ENCODE assay signal across 10 cellular contexts in the genomic region with DNA sequence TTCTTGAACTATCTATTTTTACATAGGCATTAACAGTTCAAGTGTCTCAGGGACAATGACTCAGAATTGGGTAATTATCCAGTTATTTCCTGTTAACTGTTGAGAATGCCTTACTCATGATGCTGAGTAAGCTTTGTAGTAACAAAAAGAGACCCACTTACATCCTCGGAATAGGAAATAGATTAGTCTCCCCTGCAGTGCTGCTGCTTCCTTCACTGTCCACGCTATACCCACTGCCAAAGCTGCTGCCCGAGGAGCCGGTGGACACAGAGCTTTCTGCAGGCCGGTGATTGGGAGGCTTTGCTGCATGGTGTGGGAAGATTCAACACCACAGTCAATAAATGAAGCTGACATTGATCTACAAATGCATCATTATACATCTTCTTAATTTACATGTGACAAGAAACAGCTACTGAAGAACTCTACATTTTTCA.
A peak's percentile ranks its signal among the peaks of the same experiment; 100 is the strongest.
DNase-seq lines count a peak whose midpoint lies in the region; ATAC-seq and TF ChIP-seq lines count a peak whose summit lies in the region.
"Had no signal": no experiment of that assay in that cellular context is flagged by ENCODE, and none has a peak within 500 bp of the region (broad histone marks: within the 10 kb centered on the region; RNA-seq: fewer than 3 reads in every experiment).

No MANE protein-coding gene starts in this region.

- no peaks in the 10 kb centered on the region for H3K4me1 Mint-ChIP-seq in activated CD8-positive, alpha-beta T cell treated with anti-CD3 and anti-CD28 coated beads for 36 hours (ENCODE audit: low read depth)

- H3K4me3 ChIP-seq in skeletal muscle satellite cell (ENCODE audit: low read length) (peak overlapping the region; percentile 61), lower lobe of right lung (no peak overlapping the region)
- H3K4me3 ChIP-seq: esophagus muscularis mucosa had no signal

- no peaks in the 10 kb centered on the region for H3K9me3 Mint-ChIP-seq in activated CD8-positive, alpha-beta T cell treated with anti-CD3 and anti-CD28 coated beads for 36 hours

- H3K4me1 ChIP-seq in skeletal muscle satellite cell (ENCODE audit: control insufficient read depth, insufficient read depth, low read length) (peaks cover 16% of the 10 kb centered on the region), lower lobe of right lung (no peaks in the 10 kb centered on the region)
- H3K4me1 ChIP-seq: esophagus muscularis mucosa had no signal

- H3K27ac Mint-ChIP-seq in activated CD8-positive, alpha-beta T cell treated with anti-CD3 and anti-CD28 coated beads for 36 hours: no peak overlapping the region

- no peak overlapping the region for H3K4me3 Mint-ChIP-seq in activated CD8-positive, alpha-beta T cell treated with anti-CD3 and anti-CD28 coated beads for 36 hours

- peak; percentile 17 for DNase-seq in NCI-H1105 treated with DMSO at 0.1 percent for 48 hours (lab: John Stamatoyannopoulos, UW)
- DNase-seq in NCI-H1105 (lab: John Stamatoyannopoulos, UW): no peak
- peak; percentile 66 for DNase-seq in RWPE1 (ENCODE audit: low spot score)
- no peak for DNase-seq in 8988T
- DNase-seq in lower lobe of right lung: no peak
- DNase-seq in activated CD8-positive, alpha-beta T cell treated with anti-CD3 and anti-CD28 coated beads for 36 hours: no peak

- H3K9me3 ChIP-seq in skeletal muscle satellite cell (replicated peaks; ENCODE audit: low read length): no peaks in the 10 kb centered on the region
- no peaks in the 10 kb centered on the region for H3K9me3 ChIP-seq in lower lobe of right lung
- H3K9me3 ChIP-seq: esophagus muscularis mucosa had no signal

- H3K36me3 ChIP-seq in skeletal muscle satellite cell (ENCODE audit: insufficient read depth, low read length) (no peaks in the 10 kb centered on the region), lower lobe of right lung (no peaks in the 10 kb centered on the region)
- H3K36me3 ChIP-seq: esophagus muscularis mucosa had no signal

- no peaks in the 10 kb centered on the region for H3K27me3 Mint-ChIP-seq in activated CD8-positive, alpha-beta T cell treated with anti-CD3 and anti-CD28 coated beads for 36 hours

- POLR2A ChIA-PET in RWPE1 (lab: Yijun Ruan, JAX; ENCODE audit: low non-redundant PET): no interaction called here
- POLR2A ChIA-PET in activated CD8-positive, alpha-beta T cell treated with anti-CD3 and anti-CD28 coated beads for 36 hours (lab: Charles Lee): no interaction called here

- CTCF ChIA-PET in RWPE1 (lab: Yijun Ruan, JAX): no interaction called here
- CTCF ChIA-PET in activated CD8-positive, alpha-beta T cell treated with anti-CD3 and anti-CD28 coated beads for 36 hours (lab: Charles Lee): no interaction called here

- H3K4me2 ChIP-seq in skeletal muscle satellite cell (ENCODE audit: low read length): peak overlapping the region; percentile 85

- no peak overlapping the region for H3K9ac ChIP-seq in skeletal muscle satellite cell (ENCODE audit: low read depth, low read length)

- intact Hi-C loops in lower lobe of right lung (cut with DNase I): no loop called here
- intact Hi-C loops in activated CD8-positive, alpha-beta T cell treated with anti-CD3 and anti-CD28 coated beads for 36 hours (cut with micrococcal nuclease): no loop called here

- H3K27ac ChIP-seq in RWPE1: no peak overlapping the region
- H3K27ac ChIP-seq in lower lobe of right lung: no peak overlapping the region
- H3K27ac ChIP-seq: 22Rv1, esophagus muscularis mucosa had no signal

- TF ChIP-seq CTCF in RWPE1 (conservative IDR thresholded peaks at IDR 0.05; ENCODE audit: low read depth) (no peak), lower lobe of right lung (IDR thresholded peaks at IDR 0.05) (no peak)
- no peak for TF ChIP-seq CTCF in activated CD8-positive, alpha-beta T cell treated with anti-CD3 and anti-CD28 coated beads for 36 hours (IDR thresholded peaks at IDR 0.05)

- H3K27me3 ChIP-seq in skeletal muscle satellite cell (ENCODE audit: control insufficient read depth, insufficient read depth, low read length): no peaks in the 10 kb centered on the region
- H3K27me3 ChIP-seq in lower lobe of right lung (ENCODE audit: low read depth): no peaks in the 10 kb centered on the region
- H3K27me3 ChIP-seq: esophagus muscularis mucosa had no signal

- no peaks in the 10 kb centered on the region for H3K36me3 Mint-ChIP-seq in activated CD8-positive, alpha-beta T cell treated with anti-CD3 and anti-CD28 coated beads for 36 hours (ENCODE audit: low read depth)

- peak; percentile 71 for ATAC-seq in esophagus mucosa
- ATAC-seq in lower lobe of right lung: no peak
- ATAC-seq in activated CD8-positive, alpha-beta T cell treated with anti-CD3 and anti-CD28 coated beads for 36 hours: no peak

Comparison
In these comparisons a context has a peak if more than half of its experiments do, and no peak if none do; other contexts are left out.
1. DNase-seq: peak in NCI-H1105 treated with DMSO at 0.1 percent for 48 hours (single experiment) and RWPE1 (single experiment); none in NCI-H1105 (single experiment), 8988T (single experiment), lower lobe of right lung (single experiment) and activated CD8-positive, alpha-beta T cell treated with anti-CD3 and anti-CD28 coated beads for 36 hours (single experiment).